32 cellular contexts compared by ENCODE assay signal in the genomic region with DNA sequence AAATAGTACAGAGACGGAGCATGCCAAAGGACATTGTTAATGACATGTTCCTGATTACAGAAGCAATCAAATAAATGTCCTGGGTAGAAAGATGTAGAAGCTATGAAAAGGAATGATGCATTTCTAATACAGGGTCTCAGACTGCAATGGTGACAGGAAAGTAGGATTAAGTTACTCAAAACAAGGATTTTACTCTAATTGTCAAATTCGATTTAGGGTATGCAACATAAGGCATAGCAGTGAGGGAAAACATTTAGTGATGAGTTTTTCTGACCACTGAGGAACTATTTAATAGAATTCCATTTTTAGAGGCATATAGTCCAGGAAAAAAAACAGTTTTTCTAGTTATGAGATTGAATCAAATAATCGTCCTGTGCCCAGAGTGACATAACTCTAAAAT.
DNase-seq lines count a peak whose midpoint lies in the region; ATAC-seq, FAIRE-seq and TF ChIP-seq lines count a peak whose summit lies in the region.
"Had no signal": no experiment of that assay in that cellular context is flagged by ENCODE, and none has a peak within 500 bp of the region (broad histone marks: within the 10 kb centered on the region; RNA-seq: fewer than 3 reads in every experiment).

No MANE protein-coding gene starts in this region.

- POLR2A ChIA-PET in SK-N-SH (lab: Yijun Ruan, JAX), result no interaction called here

- no peaks in the 10 kb centered on the region for H3K27me3 ChIP-seq in SK-N-SH (ENCODE audit: insufficient read depth)
- H3K27me3 ChIP-seq in WERI-Rb-1 (ENCODE audit: insufficient read depth, low read depth, severe bottlenecking), result no peaks in the 10 kb centered on the region
- H3K27me3 ChIP-seq: BE2C; BLaER1; BLaER1 treated with 17β-estradiol and CSF1 and Interleukin-3, amounts not matched to agents 10 nM and 100 nM had no signal

- CTCF ChIA-PET in SK-N-SH (lab: Yijun Ruan, JAX), result no interaction called here

- TF ChIP-seq EP300 in SK-N-SH (IDR thresholded peaks at IDR 0.05; ENCODE audit: borderline replicate concordance in 1 of 2, low read depth in 1 of 2, low read length in 1 of 2), result no peak

- H3K79me2 ChIP-seq in SK-N-SH (ENCODE audit: insufficient read depth), result no peaks in the 10 kb centered on the region

- no peak overlapping the region for H3K4me3 ChIP-seq in SK-N-SH (ENCODE audit: low read depth in 2 of 2, low read length in 1 of 2)
- no peak overlapping the region for H3K4me3 ChIP-seq in WERI-Rb-1 (ENCODE audit: low read depth, low read length)
- H3K4me3 ChIP-seq: A549; BLaER1; BLaER1 treated with 17β-estradiol and CSF1 and Interleukin-3, amounts not matched to agents 10 nM and 100 nM had no signal

- H3K9me3 ChIP-seq in SK-N-SH (no peaks in the 10 kb centered on the region), WERI-Rb-1 (ENCODE audit: severe bottlenecking) (no peaks in the 10 kb centered on the region)
- H3K9me3 ChIP-seq: A549; BE2C; BLaER1; BLaER1 treated with 17β-estradiol and CSF1 and Interleukin-3, amounts not matched to agents 10 nM and 100 nM; Caco-2 had no signal

- WGBS in SK-N-SH (ENCODE audit: low lambda C conversion rate), result 36% methylated on average over 3 of the region's 3 CpGs

- ATAC-seq in SK-N-SH treated with all-trans-retinoic acid at 6 μM for 48 hours, result peak; percentile 60; the same call in 2 of the 3 replicates
- ATAC-seq: A549; CD8-positive, alpha-beta T cell had no signal

- H3K4me2 ChIP-seq in SK-N-SH, result no peak overlapping the region
- H3K4me2 ChIP-seq: A549; BLaER1; BLaER1 treated with 17β-estradiol and CSF1 and Interleukin-3, amounts not matched to agents 10 nM and 100 nM had no signal

- no peak for TF ChIP-seq RAD21 in SK-N-SH (IDR thresholded peaks at IDR 0.05; ENCODE audit: low read length)

- TF ChIP-seq CTCF in SK-N-SH (IDR thresholded peaks at IDR 0.05) (no peak), D721Med (IDR thresholded peaks at IDR 0.05; ENCODE audit: insufficient read depth, missing control alignments) (no peak), WERI-Rb-1 (IDR thresholded peaks at IDR 0.05; ENCODE audit: low read depth, low read length) (no peak)

- no peaks in the 10 kb centered on the region for H3K9me2 ChIP-seq in SK-N-SH

- no peaks in the 10 kb centered on the region for H3K36me3 ChIP-seq in SK-N-SH (replicated peaks in 1 of 2; ENCODE audit: control insufficient read depth in 1 of 2, insufficient read depth in 2 of 2, low read length in 1 of 2)
- no peaks in the 10 kb centered on the region for H3K36me3 ChIP-seq in WERI-Rb-1
- H3K36me3 ChIP-seq: BE2C; BLaER1; BLaER1 treated with 17β-estradiol and CSF1 and Interleukin-3, amounts not matched to agents 10 nM and 100 nM had no signal

- H2AFZ ChIP-seq in SK-N-SH (ENCODE audit: low read depth), result no peak overlapping the region

- H3K9ac ChIP-seq in SK-N-SH, result no peak overlapping the region
- H3K9ac ChIP-seq: BLaER1; BLaER1 treated with 17β-estradiol and CSF1 and Interleukin-3, amounts not matched to agents 10 nM and 100 nM had no signal

- no peaks in the 10 kb centered on the region for H4K20me1 ChIP-seq in SK-N-SH (ENCODE audit: insufficient read depth)
- H4K20me1 ChIP-seq: BLaER1; BLaER1 treated with 17β-estradiol and CSF1 and Interleukin-3, amounts not matched to agents 10 nM and 100 nM had no signal

- no peak for DNase-seq in SK-N-SH
- DNase-seq in D721Med (ENCODE audit: insufficient read length, low spot score), result no peak
- no peak for DNase-seq in WERI-Rb-1
- no peak for DNase-seq in NCI-H2227 (lab: John Stamatoyannopoulos, UW; ENCODE audit: unreplicated experiment)
- no peak for DNase-seq in NCI-H1105 (lab: John Stamatoyannopoulos, UW)
- DNase-seq: 8988T; ACHN; AML-193; BE2C; C1 segment of cervical spinal cord; Caco-2; Calu3; CD4-positive, alpha-beta memory T cell; CD4-positive, alpha-beta T cell; CD4-positive, CD25-positive, alpha-beta regulatory T cell; CD8-positive, alpha-beta memory T cell; CD8-positive, alpha-beta T cell; COR-L47; DMS 273 treated with DMSO at 0.1 percent for 48 hours; DMS153; DMS53; DMS79; DMS79 treated with DMSO at 0.1 percent for 48 hours; DND-41; EL had no signal

- H3K27ac ChIP-seq in SK-N-SH (ENCODE audit: low read depth in 2 of 2, low read length in 1 of 2) (no peak overlapping the region), WERI-Rb-1 (peak overlapping the region; percentile 35)
- H3K27ac ChIP-seq: 22Rv1; A549; BLaER1; BLaER1 treated with 17β-estradiol and CSF1 and Interleukin-3, amounts not matched to agents 10 nM and 100 nM; C4-2B had no signal

- H3F3A ChIP-seq in SK-N-SH (replicated peaks; ENCODE audit: insufficient read depth), result no peaks in the 10 kb centered on the region

- FAIRE-seq in D721Med (lab: Jason Lieb, UNC), result peak; percentile 72
- FAIRE-seq: A204.1, A549 had no signal

- no peaks in the 10 kb centered on the region for H3K4me1 ChIP-seq in SK-N-SH (ENCODE audit: control insufficient read depth in 1 of 2, insufficient read depth in 2 of 2, low read depth in 1 of 2, low read length in 1 of 2)
- H3K4me1 ChIP-seq: A549; BE2C; BLaER1; BLaER1 treated with 17β-estradiol and CSF1 and Interleukin-3, amounts not matched to agents 10 nM and 100 nM; Caco-2 had no signal

TF ChIP-seq in SK-N-SH treated with all-trans-retinoic acid at 6 μM for 48 hours, 23 proteins besides CTCF, POLR2A, EP300 and RAD21:
- TF ChIP-seq TOX (CRISPR knock-in tag; IDR thresholded peaks at IDR 0.05; ENCODE audit: borderline replicate concordance) (peak; percentile 72; the same call in 1 of the 2 replicates), ZNF565 (CRISPR knock-in tag; conservative IDR thresholded peaks at IDR 0.05; ENCODE audit: low read depth) (no peak), ZC3H10 (CRISPR knock-in tag; IDR thresholded peaks at IDR 0.05) (0 out of 2 replicates have a peak, but pooled peaks have one; percentile 30)

TF ChIP-seq in SK-N-SH, 30 proteins besides CTCF, POLR2A, EP300 and RAD21:
- no peak for TF ChIP-seq FOXJ3 (CRISPR knock-in tag; IDR thresholded peaks at IDR 0.05)
- no peak for TF ChIP-seq RCOR1 (IDR thresholded peaks at IDR 0.05; ENCODE audit: low read length)
- no peak for TF ChIP-seq JUND (IDR thresholded peaks at IDR 0.05)
- TF ChIP-seq, protein P1, sequence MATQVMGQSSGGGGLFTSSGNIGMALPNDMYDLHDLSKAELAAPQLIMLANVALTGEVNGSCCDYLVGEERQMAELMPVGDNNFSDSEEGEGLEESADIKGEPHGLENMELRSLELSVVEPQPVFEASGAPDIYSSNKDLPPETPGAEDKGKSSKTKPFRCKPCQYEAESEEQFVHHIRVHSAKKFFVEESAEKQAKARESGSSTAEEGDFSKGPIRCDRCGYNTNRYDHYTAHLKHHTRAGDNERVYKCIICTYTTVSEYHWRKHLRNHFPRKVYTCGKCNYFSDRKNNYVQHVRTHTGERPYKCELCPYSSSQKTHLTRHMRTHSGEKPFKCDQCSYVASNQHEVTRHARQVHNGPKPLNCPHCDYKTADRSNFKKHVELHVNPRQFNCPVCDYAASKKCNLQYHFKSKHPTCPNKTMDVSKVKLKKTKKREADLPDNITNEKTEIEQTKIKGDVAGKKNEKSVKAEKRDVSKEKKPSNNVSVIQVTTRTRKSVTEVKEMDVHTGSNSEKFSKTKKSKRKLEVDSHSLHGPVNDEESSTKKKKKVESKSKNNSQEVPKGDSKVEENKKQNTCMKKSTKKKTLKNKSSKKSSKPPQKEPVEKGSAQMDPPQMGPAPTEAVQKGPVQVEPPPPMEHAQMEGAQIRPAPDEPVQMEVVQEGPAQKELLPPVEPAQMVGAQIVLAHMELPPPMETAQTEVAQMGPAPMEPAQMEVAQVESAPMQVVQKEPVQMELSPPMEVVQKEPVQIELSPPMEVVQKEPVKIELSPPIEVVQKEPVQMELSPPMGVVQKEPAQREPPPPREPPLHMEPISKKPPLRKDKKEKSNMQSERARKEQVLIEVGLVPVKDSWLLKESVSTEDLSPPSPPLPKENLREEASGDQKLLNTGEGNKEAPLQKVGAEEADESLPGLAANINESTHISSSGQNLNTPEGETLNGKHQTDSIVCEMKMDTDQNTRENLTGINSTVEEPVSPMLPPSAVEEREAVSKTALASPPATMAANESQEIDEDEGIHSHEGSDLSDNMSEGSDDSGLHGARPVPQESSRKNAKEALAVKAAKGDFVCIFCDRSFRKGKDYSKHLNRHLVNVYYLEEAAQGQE (IDR thresholded peaks at IDR 0.05; ENCODE audit: low read depth, low read length), result no peak
- no peak for TF ChIP-seq EZH2phosphoT487 (IDR thresholded peaks at IDR 0.05; ENCODE audit: borderline replicate concordance, low read depth)
- TF ChIP-seq USF2 (IDR thresholded peaks at IDR 0.05; ENCODE audit: borderline replicate concordance, low read depth, low read length), result no peak
- TF ChIP-seq SMC3 (IDR thresholded peaks at IDR 0.05; ENCODE audit: low read depth, low read length), result no peak
- no peak for TF ChIP-seq PBX3 (IDR thresholded peaks at IDR 0.05)
- TF ChIP-seq TEAD4 (IDR thresholded peaks at IDR 0.05; ENCODE audit: borderline replicate concordance, insufficient read depth), result no peak
